8 cellular contexts compared by ENCODE assay signal in genomic region chr4:41214158-41215146, GRCh38. TPM values are rescaled to one million over a fixed set of nuclear protein-coding genes. Genes with fewer than 3 reads are reported as not detected.
DNase-seq lines count a peak whose midpoint lies in the region; ATAC-seq and TF ChIP-seq lines count a peak whose summit lies in the region.

Gene APBB2 (minus strand): TSS chr4:41214542. CDS start chr4:41033254, 181,288 bp downstream.

- H3K9me3 Mint-ChIP-seq in activated CD4-positive, alpha-beta T cell treated with anti-CD3 and anti-CD28 coated beads, Interleukin-2, amount 10 ng/mL, durations not matched to agents 24 days and 14 days: peaks cover 6% of the 10 kb centered on the region

- no peaks in the 10 kb centered on the region for H3K36me3 Mint-ChIP-seq in activated CD4-positive, alpha-beta T cell treated with anti-CD3 and anti-CD28 coated beads, Interleukin-2, amount 10 ng/mL, durations not matched to agents 24 days and 14 days (ENCODE audit: low read depth)

- peaks cover 27% of the 10 kb centered on the region for H3K4me1 Mint-ChIP-seq in activated CD4-positive, alpha-beta T cell treated with anti-CD3 and anti-CD28 coated beads, Interleukin-2, amount 10 ng/mL, durations not matched to agents 24 days and 14 days

- H3K9me3 ChIP-seq in endocrine pancreas (ENCODE audit: control insufficient read depth, low read length): no peaks in the 10 kb centered on the region

- peak within 1 kb of the TSS; percentile 74 for H3K4me3 ChIP-seq in endocrine pancreas (ENCODE audit: control insufficient read depth, insufficient read depth, low read length)

- DNase-seq in CD1c-positive myeloid dendritic cell (ENCODE audit: extremely low spot score) (peak; percentile 72), NCI-H2227 treated with DMSO at 0.1 percent for 48 hours (lab: John Stamatoyannopoulos, UW) (peak; percentile 90), medulla oblongata (ENCODE audit: extremely low spot score) (peak; percentile 96)
- peak; percentile 80 for DNase-seq in activated CD4-positive, alpha-beta T cell treated with anti-CD3 and anti-CD28 coated beads, Interleukin-2, amount 10 ng/mL, durations not matched to agents 24 days and 14 days
- peak; percentile 25 for DNase-seq in stimulated activated CD8-positive, alpha-beta memory T cell treated with anti-CD3 and anti-CD28 coated beads, Interleukin-15, amount 100 ng/mL, for 24 hours (ENCODE audit: low read depth)

- H3K4me3 Mint-ChIP-seq in activated CD4-positive, alpha-beta T cell treated with anti-CD3 and anti-CD28 coated beads, Interleukin-2, amount 10 ng/mL, durations not matched to agents 24 days and 14 days: peak within 1 kb of the TSS; percentile 87

- intact Hi-C loops in activated CD4-positive, alpha-beta T cell treated with anti-CD3 and anti-CD28 coated beads, Interleukin-2, amount 10 ng/mL, durations not matched to agents 24 days and 14 days (cut with micrococcal nuclease): loop anchor here (1.0 to 5.0 kb wide), 3 partner anchors 43 to 306 kb away; partner anchors contain the start of gene UCHL1

- peak; percentile 46 for TF ChIP-seq POLR2A in GM19099 (IDR thresholded peaks at IDR 0.05; ENCODE audit: extremely low read depth, insufficient read length, low read depth)

- no peak within 1 kb of the TSS for H3K27ac Mint-ChIP-seq in activated CD4-positive, alpha-beta T cell treated with anti-CD3 and anti-CD28 coated beads, Interleukin-2, amount 10 ng/mL, durations not matched to agents 24 days and 14 days

- no peaks in the 10 kb centered on the region for H3K36me3 ChIP-seq in endocrine pancreas (ENCODE audit: control insufficient read depth, insufficient read depth, low read length)

- H3K27me3 Mint-ChIP-seq in activated CD4-positive, alpha-beta T cell treated with anti-CD3 and anti-CD28 coated beads, Interleukin-2, amount 10 ng/mL, durations not matched to agents 24 days and 14 days: peaks cover 58% of the 10 kb centered on the region

- peak within 1 kb of the TSS; percentile 83 for H3K9ac ChIP-seq in endocrine pancreas (ENCODE audit: control insufficient read depth, insufficient read depth, low read length)

- no peaks in the 10 kb centered on the region for H3K27me3 ChIP-seq in endocrine pancreas (ENCODE audit: control insufficient read depth, insufficient read depth, low read length)

- no peaks in the 10 kb centered on the region for H3K4me1 ChIP-seq in endocrine pancreas (ENCODE audit: control insufficient read depth, insufficient read depth, low read length)

- ATAC-seq in HG03280 (IDR thresholded peaks at IDR 0.05; ENCODE audit: unreplicated experiment): peak; percentile 47

RNA-seq across cellular contexts. Expression of gene APBB2, which starts in this region (rescaled TPM):
- 1.6 and 1.7 TPM in 2 replicates for total RNA-seq in activated CD4-positive, alpha-beta T cell treated with anti-CD3 and anti-CD28 coated beads, Interleukin-2, amount 10 ng/mL, durations not matched to agents 24 days and 14 days

Comparison
In these comparisons a context has a peak if more than half of its experiments do, and no peak if none do; other contexts are left out.
1. Peak in every context shown above with its lines: DNase-seq, ATAC-seq and H3K4me3 ChIP-seq.
2. DNase-seq: peak in every context shown above with its lines; median percentile 96 in medulla oblongata; 90 in NCI-H2227 treated with DMSO at 0.1 percent for 48 hours; 80 in activated CD4-positive, alpha-beta T cell treated with anti-CD3 and anti-CD28 coated beads, Interleukin-2, amount 10 ng/mL, durations not matched to agents 24 days and 14 days; 72 in CD1c-positive myeloid dendritic cell; 25 in stimulated activated CD8-positive, alpha-beta memory T cell treated with anti-CD3 and anti-CD28 coated beads, Interleukin-15, amount 100 ng/mL, for 24 hours.